9 cellular contexts compared by ENCODE assay signal in genomic region chr1:31423418-31423947, GRCh38. TPM values are rescaled to one million over a fixed set of nuclear protein-coding genes. Genes with fewer than 3 reads are reported as not detected.
DNase-seq lines count a peak whose midpoint lies in the region; ATAC-seq and TF ChIP-seq lines count a peak whose summit lies in the region.
"Had no signal": no experiment of that assay in that cellular context is flagged by ENCODE, and none has a peak within 500 bp of the region (broad histone marks: within the 10 kb centered on the region; RNA-seq: fewer than 3 reads in every experiment).

No MANE protein-coding gene starts in this region.

- no peak overlapping the region for H3K18ac ChIP-seq in mesendoderm (ENCODE audit: low read length)

- no peak overlapping the region for H3K23ac ChIP-seq in mesendoderm (ENCODE audit: low read length)

- no peaks in the 10 kb centered on the region for H3K9me2 ChIP-seq in SU-DHL-6 (replicated peaks; ENCODE audit: insufficient read depth, low read length)

- no peak overlapping the region for H2BK120ac ChIP-seq in mesendoderm (ENCODE audit: low read depth, low read length)

- intact Hi-C loops in Right ventricle myocardium inferior (cut with DNase I) = no loop called here

- TF ChIP-seq CTCF in GM12865 (IDR thresholded peaks at IDR 0.05; ENCODE audit: insufficient read depth, low read depth, low read length, missing control alignments) = no peak
- TF ChIP-seq CTCF in SU-DHL-6 (IDR thresholded peaks at IDR 0.05; ENCODE audit: insufficient read depth, low read length, poor library complexity, severe bottlenecking) = no peak

- no peaks in the 10 kb centered on the region for H3K4me1 ChIP-seq in mesendoderm (ENCODE audit: control insufficient read depth, low read depth, low read length)
- H3K4me1 ChIP-seq: gastroesophageal sphincter had no signal

- no peaks in the 10 kb centered on the region for H3K79me2 ChIP-seq in SU-DHL-6 (ENCODE audit: insufficient read depth, low read length)
- no peaks in the 10 kb centered on the region for H3K79me2 ChIP-seq in mesendoderm (ENCODE audit: control insufficient read depth, insufficient read depth, low read length)

- H2BK15ac ChIP-seq in mesendoderm (replicated peaks; ENCODE audit: low read depth) = no peak overlapping the region

- H3K4me2 ChIP-seq in SU-DHL-6 (ENCODE audit: low read depth, low read length, poor library complexity, severe bottlenecking) = peak overlapping the region; percentile 64
- H3K4me2 ChIP-seq in mesendoderm (ENCODE audit: low read length) = no peak overlapping the region

- H3K4ac ChIP-seq in mesendoderm (ENCODE audit: low read depth, low read length) = no peak overlapping the region

- DNase-seq in GM12865 (ENCODE audit: low read depth) (peak; percentile 94), NCI-H774 (lab: John Stamatoyannopoulos, UW) (no peak), mesendoderm (no peak), Right ventricle myocardium inferior (ENCODE audit: missing footprints) (no peak)
- no peak for DNase-seq in stimulated activated CD4-positive, alpha-beta T cell treated with anti-CD3 and anti-CD28 coated beads, Interleukin-4, amount 100 ng/mL, for 24 hours

- H2BK5ac ChIP-seq in mesendoderm (ENCODE audit: low read length) = no peak overlapping the region

- no peak overlapping the region for H2AFZ ChIP-seq in SU-DHL-6 (ENCODE audit: low read depth, low read length, severe bottlenecking)

- ATAC-seq in GM19455 (IDR thresholded peaks at IDR 0.05; ENCODE audit: unreplicated experiment) (peak; percentile 79), HG03135 (IDR thresholded peaks at IDR 0.05; ENCODE audit: unreplicated experiment) (peak; percentile 80), Right ventricle myocardium inferior (no peak)

- H4K5ac ChIP-seq in mesendoderm (ENCODE audit: low read length) = no peak overlapping the region

- H3K9ac ChIP-seq in SU-DHL-6 (ENCODE audit: low read length) (peak overlapping the region; percentile 42; the same call in 1 of the 2 replicates), mesendoderm (ENCODE audit: low read length) (no peak overlapping the region)

- H3F3A ChIP-seq in SU-DHL-6 (ENCODE audit: insufficient read depth) = peaks cover 5% of the 10 kb centered on the region

- no peaks in the 10 kb centered on the region for H3K27me3 ChIP-seq in SU-DHL-6 (ENCODE audit: low read length)
- no peaks in the 10 kb centered on the region for H3K27me3 ChIP-seq in mesendoderm (ENCODE audit: insufficient read depth, low read length, poor library complexity)

- H4K20me1 ChIP-seq in SU-DHL-6 (ENCODE audit: low read depth, low read length) = no peaks in the 10 kb centered on the region

- H3K9me3 ChIP-seq in SU-DHL-6 (ENCODE audit: insufficient read depth, low read length) = no peaks in the 10 kb centered on the region
- H3K9me3 ChIP-seq: gastroesophageal sphincter had no signal

- H3K27ac ChIP-seq in SU-DHL-6 (ENCODE audit: low read depth, low read length) (peak overlapping the region; percentile 67), mesendoderm (ENCODE audit: low read depth, low read length) (no peak overlapping the region)
- H3K27ac ChIP-seq: gastroesophageal sphincter had no signal

- H3K56ac ChIP-seq in mesendoderm (ENCODE audit: low read length) = no peak overlapping the region

- peak overlapping the region; percentile 33 for H3K4me3 ChIP-seq in GM12865 (ENCODE audit: low read depth, low read length)
- H3K4me3 ChIP-seq in SU-DHL-6 (ENCODE audit: insufficient read depth, low read length, poor library complexity, severe bottlenecking) = peak overlapping the region; percentile 29
- H3K4me3 ChIP-seq in mesendoderm (ENCODE audit: low read length) = no peak overlapping the region
- H3K4me3 ChIP-seq: gastroesophageal sphincter had no signal

- WGBS in mesendoderm (ENCODE audit: extremely low coverage, insufficient coverage, low lambda C conversion rate) = no CpG with 5 or more reads among the region's 23 CpGs

- no peaks in the 10 kb centered on the region for H3K79me1 ChIP-seq in mesendoderm (ENCODE audit: low read length)

- H3K36me3 ChIP-seq in SU-DHL-6 (ENCODE audit: low read length) = no peaks in the 10 kb centered on the region
- no peaks in the 10 kb centered on the region for H3K36me3 ChIP-seq in mesendoderm (ENCODE audit: control insufficient read depth, insufficient read depth, low read length)
- H3K36me3 ChIP-seq: gastroesophageal sphincter had no signal

- H4K8ac ChIP-seq in mesendoderm (ENCODE audit: low read depth, low read length) = no peak overlapping the region

- H2AK5ac ChIP-seq in mesendoderm (ENCODE audit: low read length) = no peak overlapping the region

RNA-seq across cellular contexts. Expression of gene SERINC2, which starts 10.5 kb away (rescaled TPM):
- polyA plus RNA-seq in mesendoderm (2013, experiment 1 of 2) = 17.7 TPM
- polyA plus RNA-seq in mesendoderm (2013, experiment 2 of 2) = 17.0 TPM
- total RNA-seq in Right ventricle myocardium inferior = 1.7 TPM

RNA-seq across cellular contexts. Expression of gene FABP3, which starts 50.6 kb away (rescaled TPM):
- 13.3 TPM for polyA plus RNA-seq in mesendoderm (2013, experiment 1 of 2)
- polyA plus RNA-seq in mesendoderm (2013, experiment 2 of 2) = 13.1 TPM
- total RNA-seq in Right ventricle myocardium inferior = 5,086 TPM
